13 cellular contexts compared by ENCODE assay signal in genomic region chr17:38671939-38672720, GRCh38. TPM values are rescaled to one million over a fixed set of nuclear protein-coding genes. Genes with fewer than 3 reads are reported as not detected.
DNase-seq lines count a peak whose midpoint lies in the region; ATAC-seq, FAIRE-seq and TF ChIP-seq lines count a peak whose summit lies in the region.
"Had no signal": no experiment of that assay in that cellular context is flagged by ENCODE, and none has a peak within 500 bp of the region (broad histone marks: within the 10 kb centered on the region; RNA-seq: fewer than 3 reads in every experiment).

No MANE protein-coding gene starts in this region.

- H3K9me2 ChIP-seq in HCT116 (ENCODE audit: insufficient read depth): no peaks in the 10 kb centered on the region

- no peaks in the 10 kb centered on the region for H4K20me1 ChIP-seq in HCT116 (ENCODE audit: insufficient read depth)
- H4K20me1 ChIP-seq in astrocyte (ENCODE audit: insufficient read depth, low read length): peaks cover 15% of the 10 kb centered on the region
- no peaks in the 10 kb centered on the region for H4K20me1 ChIP-seq in keratinocyte (ENCODE audit: control insufficient read depth, extremely low read depth, insufficient read depth, low read length)

- TF ChIP-seq POLR2A in HCT116 (IDR thresholded peaks at IDR 0.05; ENCODE audit: borderline replicate concordance, extremely low read depth, insufficient read depth, insufficient read length): no peak
- no peak for TF ChIP-seq POLR2A in suprapubic skin (IDR thresholded peaks at IDR 0.05)

- H3K36me3 Mint-ChIP-seq in CD4-positive, alpha-beta T cell (ENCODE audit: low read depth): no peaks in the 10 kb centered on the region
- no peaks in the 10 kb centered on the region for H3K36me3 Mint-ChIP-seq in astrocyte (ENCODE audit: low read depth, unreplicated experiment)

- H3K9ac ChIP-seq in HCT116 (ENCODE audit: low read length): no peak overlapping the region
- no peak overlapping the region for H3K9ac ChIP-seq in astrocyte (ENCODE audit: low read length)
- no peak overlapping the region for H3K9ac ChIP-seq in keratinocyte (ENCODE audit: control insufficient read depth, extremely low read depth, insufficient read depth, low read length)

- intact Hi-C loops in CD4-positive, alpha-beta T cell (cut with DNase I, micrococcal nuclease): no loop called here
- intact Hi-C loops in HCT116 (cut with micrococcal nuclease): no loop called here

- H3K9me3 ChIP-seq in CD4-positive, alpha-beta T cell (ENCODE audit: control insufficient read depth, low read length): no peaks in the 10 kb centered on the region
- no peaks in the 10 kb centered on the region for H3K9me3 ChIP-seq in HCT116 (ENCODE audit: control insufficient read depth in 1 of 2, insufficient read depth in 1 of 2, low read depth in 1 of 2, low read length in 2 of 2)
- H3K9me3 ChIP-seq in astrocyte (ENCODE audit: insufficient read depth, low read depth, low read length): no peaks in the 10 kb centered on the region
- no peaks in the 10 kb centered on the region for H3K9me3 ChIP-seq in keratinocyte (ENCODE audit: control insufficient read depth, low read depth, low read length)
- H3K9me3 ChIP-seq in suprapubic skin: no peaks in the 10 kb centered on the region

- H3K4me3 ChIP-seq in HCT116 (replicated peaks in 1 of 2; ENCODE audit: low read depth in 1 of 2, low read length in 2 of 2) (no peak overlapping the region), astrocyte (ENCODE audit: insufficient read depth, low read depth, low read length) (no peak overlapping the region), keratinocyte (ENCODE audit: control insufficient read depth in 2 of 3, extremely low read depth in 1 of 3, insufficient read depth in 2 of 3, low read depth in 1 of 3, low read length in 3 of 3) (no peak overlapping the region), suprapubic skin (no peak overlapping the region)

- H3K27ac Mint-ChIP-seq in CD4-positive, alpha-beta T cell: no peak overlapping the region
- peak overlapping the region; percentile 77 for H3K27ac Mint-ChIP-seq in astrocyte (ENCODE audit: unreplicated experiment)

- no peaks in the 10 kb centered on the region for H3K36me3 ChIP-seq in HCT116 (ENCODE audit: control insufficient read depth in 1 of 2, insufficient read depth in 2 of 2, low read length in 2 of 2)
- H3K36me3 ChIP-seq in astrocyte (ENCODE audit: insufficient read depth, low read length): no peaks in the 10 kb centered on the region
- no peaks in the 10 kb centered on the region for H3K36me3 ChIP-seq in keratinocyte (ENCODE audit: control insufficient read depth in 2 of 2, extremely low read depth in 1 of 2, insufficient read depth in 2 of 2, low read length in 2 of 2)
- no peaks in the 10 kb centered on the region for H3K36me3 ChIP-seq in suprapubic skin

- H2AFZ ChIP-seq in HCT116 (ENCODE audit: low read depth, low read length, poor library complexity, severe bottlenecking) (no peak overlapping the region), astrocyte (ENCODE audit: low read depth, low read length) (no peak overlapping the region), keratinocyte (ENCODE audit: control insufficient read depth, low read length) (no peak overlapping the region)

- no peak for DNase-seq in CD4-positive, alpha-beta T cell
- DNase-seq in HCT116 (ENCODE audit: low read depth, low spot score) (no peak), astrocyte (ENCODE audit: low read depth) (no peak), keratinocyte (ENCODE audit: low read depth, low spot score) (no peak), T1000 (lab: John Stamatoyannopoulos, UW) (no peak), suprapubic skin (ENCODE audit: low spot score in 2 of 2) (no peak), NCI-H1436 treated with DMSO at 0.1 percent for 48 hours (lab: John Stamatoyannopoulos, UW) (no peak), cerebellum (ENCODE audit: low spot score) (no peak)
- DNase-seq: activated naive CD4-positive, alpha-beta T cell treated with Interleukin-2 at 50 U/mL for 16 hours; Calu3; NCI-H2171; stimulated activated CD4-positive, alpha-beta T cell treated with anti-CD3 and anti-CD28 coated beads, Interleukin-12 subunit alpha, Interleukin-12 subunit beta, amount 100 ng/mL, for 4 hours had no signal

- H3K27me3 ChIP-seq in CD4-positive, alpha-beta T cell (ENCODE audit: control insufficient read depth, insufficient read depth, low read length): peaks cover 55% of the 10 kb centered on the region
- H3K27me3 ChIP-seq in HCT116 (ENCODE audit: insufficient read depth, low read length): no peaks in the 10 kb centered on the region; the same call in 1 of the 2 replicates
- H3K27me3 ChIP-seq in astrocyte (ENCODE audit: insufficient read depth, low read length): peaks cover 73% of the 10 kb centered on the region
- H3K27me3 ChIP-seq in keratinocyte (ENCODE audit: control insufficient read depth, extremely low read depth, insufficient read depth, low read length): peaks cover 24% of the 10 kb centered on the region
- peaks cover 56% of the 10 kb centered on the region for H3K27me3 ChIP-seq in suprapubic skin

- peak overlapping the region; percentile 71 for H3K4me3 Mint-ChIP-seq in CD4-positive, alpha-beta T cell
- H3K4me3 Mint-ChIP-seq in astrocyte (ENCODE audit: unreplicated experiment): peak overlapping the region; percentile 12

- WGBS in suprapubic skin: 83% methylated on average over 12 of the region's 12 CpGs

- peaks cover 81% of the 10 kb centered on the region for H3K27me3 Mint-ChIP-seq in CD4-positive, alpha-beta T cell
- H3K27me3 Mint-ChIP-seq in astrocyte (ENCODE audit: low read depth, unreplicated experiment): peaks cover 64% of the 10 kb centered on the region

- POLR2A ChIA-PET in CD4-positive, alpha-beta T cell (lab: Charles Lee): interaction anchor here (0.6 to 1.3 kb wide), 3 partner anchors 30 to 481 kb away, joined by 3 to 4 read pairs (median 4); partner anchors contain the start of gene MLLT6
- POLR2A ChIA-PET in HCT116 (lab: Charles Lee): interaction anchor here (1.3 kb wide), 1 partner anchor 9 kb away, joined by 3 read pairs; no protein-coding TSS in a partner anchor

- no peak for TF ChIP-seq RAD21 in HCT116 (IDR thresholded peaks at IDR 0.05; ENCODE audit: low read depth)

- H3K4me1 Mint-ChIP-seq in CD4-positive, alpha-beta T cell (ENCODE audit: low read depth): peaks cover 23% of the 10 kb centered on the region
- peaks cover 8% of the 10 kb centered on the region for H3K4me1 Mint-ChIP-seq in astrocyte (ENCODE audit: low read depth, unreplicated experiment)

- dilution Hi-C loops in keratinocyte (cut with MboI; ENCODE audit: extremely low pct_ligation_motif_present, low sequenced_read_pairs): no loop called here

- TF ChIP-seq EP300 in suprapubic skin (IDR thresholded peaks at IDR 0.05): no peak

- CTCF ChIA-PET in CD4-positive, alpha-beta T cell (lab: Charles Lee): interaction anchor here (0.8 to 1.0 kb wide), 2 partner anchors 9 to 63 kb away, joined by 3 to 4 read pairs; no protein-coding TSS in a partner anchor
- CTCF ChIA-PET in HCT116 (lab: Charles Lee): interaction anchor here (0.9 to 1.0 kb wide), 2 partner anchors 9 to 63 kb away, joined by 3 to 4 read pairs; no protein-coding TSS in a partner anchor

- RAD21 ChIA-PET in HCT116 (lab: Charles Lee; ENCODE audit: low non-redundant PET in 1 of 2, low total read pairs in 2 of 2, uncharacterized antibody in 2 of 2, unreplicated experiment in 2 of 2): no interaction called here

- H3K4me2 ChIP-seq in HCT116 (ENCODE audit: low read length) (peak overlapping the region; percentile 13; the same call in 1 of the 2 replicates), astrocyte (ENCODE audit: low read length) (no peak overlapping the region), keratinocyte (ENCODE audit: control insufficient read depth, extremely low read depth, insufficient read depth, low read depth, low read length) (peak overlapping the region; percentile 27)

- H3K9me1 ChIP-seq in keratinocyte (ENCODE audit: control insufficient read depth, extremely low read depth, insufficient read depth, low read length): no peaks in the 10 kb centered on the region

- ATAC-seq in CD4-positive, alpha-beta T cell (ENCODE audit: poor library complexity): no peak
- no peak for ATAC-seq in HCT116

- H3K27ac ChIP-seq in CD4-positive, alpha-beta T cell (ENCODE audit: low read depth, low read length): no peak overlapping the region
- H3K27ac ChIP-seq in HCT116 (ENCODE audit: low read depth, low read length): no peak overlapping the region
- H3K27ac ChIP-seq in astrocyte (ENCODE audit: low read depth, low read length): no peak overlapping the region
- H3K27ac ChIP-seq in keratinocyte (ENCODE audit: control insufficient read depth, insufficient read depth, low read length): no peak overlapping the region
- no peak overlapping the region for H3K27ac ChIP-seq in suprapubic skin
- H3K27ac ChIP-seq: VCaP had no signal

- H3K9me3 Mint-ChIP-seq in CD4-positive, alpha-beta T cell: no peaks in the 10 kb centered on the region
- H3K9me3 Mint-ChIP-seq in astrocyte (ENCODE audit: unreplicated experiment): no peaks in the 10 kb centered on the region

- TSS peak; percentile 84 for BruUV-seq in HCT116 (replicated peaks; lab: Mats Ljungman, UMichigan)

- TF ChIP-seq CTCF in CD4-positive, alpha-beta T cell (IDR thresholded peaks at IDR 0.05): no peak
- TF ChIP-seq CTCF in HCT116 (IDR thresholded peaks at IDR 0.05 in 2 of 3, conservative IDR thresholded peaks at IDR 0.05 in 1 of 3; ENCODE audit: borderline replicate concordance in 1 of 3, insufficient read depth in 1 of 3, low read depth in 2 of 3, low read length in 2 of 3): no peak
- TF ChIP-seq CTCF in astrocyte (IDR thresholded peaks at IDR 0.05; ENCODE audit: insufficient read depth, low read depth, low read length): no peak
- no peak for TF ChIP-seq CTCF in keratinocyte (optimal IDR thresholded peaks at IDR 0.05 in 1 of 3, IDR thresholded peaks at IDR 0.05 in 1 of 3, conservative IDR thresholded peaks at IDR 0.05 in 1 of 3; ENCODE audit: extremely low read depth in 1 of 3, insufficient read depth in 2 of 3, low read length in 3 of 3)
- TF ChIP-seq CTCF in suprapubic skin (IDR thresholded peaks at IDR 0.05): no peak

- H3K4me1 ChIP-seq in HCT116 (ENCODE audit: control insufficient read depth in 1 of 2, insufficient read depth in 2 of 2, low read length in 2 of 2): peaks cover 18 to 52% of the 10 kb centered on the region in 2 experiments
- H3K4me1 ChIP-seq in astrocyte (ENCODE audit: insufficient read depth, low read length): peaks cover 7% of the 10 kb centered on the region
- H3K4me1 ChIP-seq in keratinocyte (ENCODE audit: control insufficient read depth, extremely low read depth, insufficient read depth, low read length): peaks cover 13% of the 10 kb centered on the region
- H3K4me1 ChIP-seq in suprapubic skin: peaks cover 30% of the 10 kb centered on the region

- FAIRE-seq in astrocyte (lab: Jason Lieb, UNC) (no peak), keratinocyte (lab: Jason Lieb, UNC) (no peak)

- H3K79me2 ChIP-seq in HCT116 (ENCODE audit: insufficient read depth, low read length): peaks cover 19% of the 10 kb centered on the region; the same call in 1 of the 2 replicates
- H3K79me2 ChIP-seq in astrocyte (ENCODE audit: insufficient read depth, low read length): no peaks in the 10 kb centered on the region
- no peaks in the 10 kb centered on the region for H3K79me2 ChIP-seq in keratinocyte (ENCODE audit: control insufficient read depth, insufficient read depth, low read length)

RNA-seq across cellular contexts. Expression of gene EPOP, which starts 2.6 kb away (rescaled TPM):
- under 1 TPM; 0.16 to 0.34 TPM for total RNA-seq in CD4-positive, alpha-beta T cell
- total RNA-seq in HCT116 (2021; ENCODE audit: unreplicated experiment): 37.9 TPM
- polyA plus RNA-seq in HCT116 (2012): 15.2 and 19.0 TPM in 2 replicates
- 2.4 and 4.1 TPM in 2 replicates for total RNA-seq in astrocyte
- 2.1 to 4.4 TPM (median 3.2 TPM) in 3 replicates for polyA plus RNA-seq in keratinocyte
- polyA plus RNA-seq in keratinocyte (2011; ENCODE audit: low read depth): 2.2 TPM
- 3.9 and 6.1 TPM in 2 replicates for polyA plus RNA-seq in keratinocyte (2011; cell fraction: cytosol; rRNA removed)
- polyA plus RNA-seq in keratinocyte (2011; cell fraction: nucleus; rRNA removed): 3.5 and 4.5 TPM in 2 replicates
- 6.7 and 8.6 TPM in 2 replicates for polyA plus RNA-seq in keratinocyte (2012; ENCODE audit: low replicate concordance)
- polyA minus RNA-seq in keratinocyte: 1.4 to 3.8 TPM (median 2.2 TPM) in 3 replicates
- 5.9 TPM for polyA minus RNA-seq in keratinocyte (2011; cell fraction: cytosol; rRNA and poly(A)+ RNA removed)
- polyA minus RNA-seq in keratinocyte (2011; cell fraction: nucleus; rRNA and poly(A)+ RNA removed): 1.9 and 2.6 TPM in 2 replicates
- 1 to 10 TPM in 3 of 4 donors, under 1 TPM in 1; 0.80 to 6.1 (median 3.2) TPM for total RNA-seq in suprapubic skin
- 0.82 TPM for total RNA-seq in cerebellum

RNA-seq across cellular contexts. Expression of gene MLLT6, which starts 32.9 kb away (rescaled TPM):
- 100 to 1,000 TPM; 321 to 324 TPM for total RNA-seq in CD4-positive, alpha-beta T cell
- total RNA-seq in HCT116 (2021; ENCODE audit: unreplicated experiment): 110 TPM
- polyA plus RNA-seq in HCT116 (2012): 45.6 and 52.4 TPM in 2 replicates
- total RNA-seq in astrocyte: 18.1 and 20.9 TPM in 2 replicates
- polyA plus RNA-seq in keratinocyte: 17.4 to 18.1 TPM (median 17.7 TPM) in 3 replicates
- 20.2 TPM for polyA plus RNA-seq in keratinocyte (2011; ENCODE audit: low read depth)
- polyA plus RNA-seq in keratinocyte (2011; cell fraction: cytosol; rRNA removed): 7.7 and 11.0 TPM in 2 replicates
- 46.1 and 53.2 TPM in 2 replicates for polyA plus RNA-seq in keratinocyte (2011; cell fraction: nucleus; rRNA removed)
- 14.3 and 16.5 TPM in 2 replicates for polyA plus RNA-seq in keratinocyte (2012; ENCODE audit: low replicate concordance)
- polyA minus RNA-seq in keratinocyte: 23.1 to 34.2 TPM (median 24.0 TPM) in 3 replicates
- 28.6 TPM for polyA minus RNA-seq in keratinocyte (2011; cell fraction: cytosol; rRNA and poly(A)+ RNA removed)
- 25.5 and 29.3 TPM in 2 replicates for polyA minus RNA-seq in keratinocyte (2011; cell fraction: nucleus; rRNA and poly(A)+ RNA removed)
- 100 to 1,000 TPM in 1 of 4 donors, 10 to 100 TPM in 3; 62.7 to 136 (median 79.0) TPM for total RNA-seq in suprapubic skin
- 44.0 TPM for total RNA-seq in cerebellum

RNA-seq across cellular contexts. Expression of gene CISD3, which starts 58.0 kb away (rescaled TPM):
- 1 to 10 TPM; 4.7 to 5.7 TPM for total RNA-seq in CD4-positive, alpha-beta T cell
- total RNA-seq in HCT116 (2021; ENCODE audit: unreplicated experiment): 50.2 TPM
- polyA plus RNA-seq in HCT116 (2012): 24.8 and 31.7 TPM in 2 replicates
- total RNA-seq in astrocyte: 12.0 and 13.1 TPM in 2 replicates
- polyA plus RNA-seq in keratinocyte: 10.4 to 25.6 TPM (median 17.1 TPM) in 3 replicates
- polyA plus RNA-seq in keratinocyte (2011; ENCODE audit: low read depth): 2.1 TPM
- 11.2 and 20.0 TPM in 2 replicates for polyA plus RNA-seq in keratinocyte (2011; cell fraction: cytosol; rRNA removed)
- polyA plus RNA-seq in keratinocyte (2011; cell fraction: nucleus; rRNA removed): 4.3 and 4.5 TPM in 2 replicates
- 15.6 and 35.2 TPM in 2 replicates for polyA plus RNA-seq in keratinocyte (2012; ENCODE audit: low replicate concordance)
- polyA minus RNA-seq in keratinocyte: 4.9 to 16.3 TPM (median 5.5 TPM) in 3 replicates
- 12.9 TPM for polyA minus RNA-seq in keratinocyte (2011; cell fraction: cytosol; rRNA and poly(A)+ RNA removed)
- 1.7 and 2.9 TPM in 2 replicates for polyA minus RNA-seq in keratinocyte (2011; cell fraction: nucleus; rRNA and poly(A)+ RNA removed)
- 10 to 100 TPM in 2 of 4 donors, 1 to 10 TPM in 2; 6.8 to 12.7 (median 10.1) TPM for total RNA-seq in suprapubic skin
- total RNA-seq in cerebellum: 0.91 TPM
